1 cellular context compared by ENCODE assay signal in the genomic region with DNA sequence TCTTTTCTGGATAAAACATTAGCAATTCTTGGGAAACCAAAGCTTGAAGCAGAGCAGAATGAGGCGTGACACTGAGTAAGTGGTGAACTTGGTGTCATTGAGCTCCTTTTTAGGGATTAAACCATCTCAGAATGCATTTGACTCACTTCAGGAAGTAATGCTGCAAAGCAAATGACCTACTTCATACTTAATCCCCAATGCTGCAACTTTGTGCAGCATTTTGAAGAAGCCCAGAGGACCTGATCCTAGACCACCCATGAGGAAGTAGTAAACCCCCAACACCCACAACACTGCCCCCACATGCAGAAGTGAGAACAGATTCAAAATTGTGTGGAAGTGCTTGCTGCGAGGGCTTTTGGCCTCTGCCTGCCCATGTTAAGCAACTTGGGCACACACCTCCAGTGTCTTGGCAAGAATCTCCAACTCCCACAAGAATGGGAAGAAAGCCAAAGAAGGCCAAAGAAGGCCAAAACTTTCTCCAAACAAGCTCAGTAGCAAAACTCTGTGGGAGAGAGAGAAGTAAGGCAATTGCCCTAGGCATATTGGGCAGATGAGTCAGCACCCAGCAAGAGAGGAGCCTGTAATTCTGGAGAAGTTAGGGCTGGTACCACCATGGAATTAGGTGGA.
TF ChIP-seq lines count a peak whose summit lies in the region.

No MANE protein-coding gene starts in this region.

TF ChIP-seq in H1, 55 proteins besides CTCF, POLR2A, EP300 and RAD21 (continued from another document):
- TF ChIP-seq, protein P1, sequence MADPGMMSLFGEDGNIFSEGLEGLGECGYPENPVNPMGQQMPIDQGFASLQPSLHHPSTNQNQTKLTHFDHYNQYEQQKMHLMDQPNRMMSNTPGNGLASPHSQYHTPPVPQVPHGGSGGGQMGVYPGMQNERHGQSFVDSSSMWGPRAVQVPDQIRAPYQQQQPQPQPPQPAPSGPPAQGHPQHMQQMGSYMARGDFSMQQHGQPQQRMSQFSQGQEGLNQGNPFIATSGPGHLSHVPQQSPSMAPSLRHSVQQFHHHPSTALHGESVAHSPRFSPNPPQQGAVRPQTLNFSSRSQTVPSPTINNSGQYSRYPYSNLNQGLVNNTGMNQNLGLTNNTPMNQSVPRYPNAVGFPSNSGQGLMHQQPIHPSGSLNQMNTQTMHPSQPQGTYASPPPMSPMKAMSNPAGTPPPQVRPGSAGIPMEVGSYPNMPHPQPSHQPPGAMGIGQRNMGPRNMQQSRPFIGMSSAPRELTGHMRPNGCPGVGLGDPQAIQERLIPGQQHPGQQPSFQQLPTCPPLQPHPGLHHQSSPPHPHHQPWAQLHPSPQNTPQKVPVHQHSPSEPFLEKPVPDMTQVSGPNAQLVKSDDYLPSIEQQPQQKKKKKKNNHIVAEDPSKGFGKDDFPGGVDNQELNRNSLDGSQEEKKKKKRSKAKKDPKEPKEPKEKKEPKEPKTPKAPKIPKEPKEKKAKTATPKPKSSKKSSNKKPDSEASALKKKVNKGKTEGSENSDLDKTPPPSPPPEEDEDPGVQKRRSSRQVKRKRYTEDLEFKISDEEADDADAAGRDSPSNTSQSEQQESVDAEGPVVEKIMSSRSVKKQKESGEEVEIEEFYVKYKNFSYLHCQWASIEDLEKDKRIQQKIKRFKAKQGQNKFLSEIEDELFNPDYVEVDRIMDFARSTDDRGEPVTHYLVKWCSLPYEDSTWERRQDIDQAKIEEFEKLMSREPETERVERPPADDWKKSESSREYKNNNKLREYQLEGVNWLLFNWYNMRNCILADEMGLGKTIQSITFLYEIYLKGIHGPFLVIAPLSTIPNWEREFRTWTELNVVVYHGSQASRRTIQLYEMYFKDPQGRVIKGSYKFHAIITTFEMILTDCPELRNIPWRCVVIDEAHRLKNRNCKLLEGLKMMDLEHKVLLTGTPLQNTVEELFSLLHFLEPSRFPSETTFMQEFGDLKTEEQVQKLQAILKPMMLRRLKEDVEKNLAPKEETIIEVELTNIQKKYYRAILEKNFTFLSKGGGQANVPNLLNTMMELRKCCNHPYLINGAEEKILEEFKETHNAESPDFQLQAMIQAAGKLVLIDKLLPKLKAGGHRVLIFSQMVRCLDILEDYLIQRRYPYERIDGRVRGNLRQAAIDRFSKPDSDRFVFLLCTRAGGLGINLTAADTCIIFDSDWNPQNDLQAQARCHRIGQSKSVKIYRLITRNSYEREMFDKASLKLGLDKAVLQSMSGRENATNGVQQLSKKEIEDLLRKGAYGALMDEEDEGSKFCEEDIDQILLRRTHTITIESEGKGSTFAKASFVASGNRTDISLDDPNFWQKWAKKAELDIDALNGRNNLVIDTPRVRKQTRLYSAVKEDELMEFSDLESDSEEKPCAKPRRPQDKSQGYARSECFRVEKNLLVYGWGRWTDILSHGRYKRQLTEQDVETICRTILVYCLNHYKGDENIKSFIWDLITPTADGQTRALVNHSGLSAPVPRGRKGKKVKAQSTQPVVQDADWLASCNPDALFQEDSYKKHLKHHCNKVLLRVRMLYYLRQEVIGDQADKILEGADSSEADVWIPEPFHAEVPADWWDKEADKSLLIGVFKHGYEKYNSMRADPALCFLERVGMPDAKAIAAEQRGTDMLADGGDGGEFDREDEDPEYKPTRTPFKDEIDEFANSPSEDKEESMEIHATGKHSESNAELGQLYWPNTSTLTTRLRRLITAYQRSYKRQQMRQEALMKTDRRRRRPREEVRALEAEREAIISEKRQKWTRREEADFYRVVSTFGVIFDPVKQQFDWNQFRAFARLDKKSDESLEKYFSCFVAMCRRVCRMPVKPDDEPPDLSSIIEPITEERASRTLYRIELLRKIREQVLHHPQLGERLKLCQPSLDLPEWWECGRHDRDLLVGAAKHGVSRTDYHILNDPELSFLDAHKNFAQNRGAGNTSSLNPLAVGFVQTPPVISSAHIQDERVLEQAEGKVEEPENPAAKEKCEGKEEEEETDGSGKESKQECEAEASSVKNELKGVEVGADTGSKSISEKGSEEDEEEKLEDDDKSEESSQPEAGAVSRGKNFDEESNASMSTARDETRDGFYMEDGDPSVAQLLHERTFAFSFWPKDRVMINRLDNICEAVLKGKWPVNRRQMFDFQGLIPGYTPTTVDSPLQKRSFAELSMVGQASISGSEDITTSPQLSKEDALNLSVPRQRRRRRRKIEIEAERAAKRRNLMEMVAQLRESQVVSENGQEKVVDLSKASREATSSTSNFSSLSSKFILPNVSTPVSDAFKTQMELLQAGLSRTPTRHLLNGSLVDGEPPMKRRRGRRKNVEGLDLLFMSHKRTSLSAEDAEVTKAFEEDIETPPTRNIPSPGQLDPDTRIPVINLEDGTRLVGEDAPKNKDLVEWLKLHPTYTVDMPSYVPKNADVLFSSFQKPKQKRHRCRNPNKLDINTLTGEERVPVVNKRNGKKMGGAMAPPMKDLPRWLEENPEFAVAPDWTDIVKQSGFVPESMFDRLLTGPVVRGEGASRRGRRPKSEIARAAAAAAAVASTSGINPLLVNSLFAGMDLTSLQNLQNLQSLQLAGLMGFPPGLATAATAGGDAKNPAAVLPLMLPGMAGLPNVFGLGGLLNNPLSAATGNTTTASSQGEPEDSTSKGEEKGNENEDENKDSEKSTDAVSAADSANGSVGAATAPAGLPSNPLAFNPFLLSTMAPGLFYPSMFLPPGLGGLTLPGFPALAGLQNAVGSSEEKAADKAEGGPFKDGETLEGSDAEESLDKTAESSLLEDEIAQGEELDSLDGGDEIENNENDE (IDR thresholded peaks at IDR 0.05; ENCODE audit: insufficient replicate concordance, low read length) = no peak
- TF ChIP-seq CHD2 (IDR thresholded peaks at IDR 0.05; ENCODE audit: low read length) = no peak
- TF ChIP-seq TCF12 (IDR thresholded peaks at IDR 0.05; ENCODE audit: low read depth, low read length) = no peak
- TF ChIP-seq EZH2 (IDR thresholded peaks at IDR 0.05; ENCODE audit: low read depth, low read length, severe bottlenecking) = no peak
- TF ChIP-seq BRCA1 (IDR thresholded peaks at IDR 0.05; ENCODE audit: low read depth, low read length) = no peak
- no peak for TF ChIP-seq GTF2F1 (IDR thresholded peaks at IDR 0.05; ENCODE audit: borderline replicate concordance, low read depth, low read length)
